8 cellular contexts compared by ENCODE assay signal in the genomic region with DNA sequence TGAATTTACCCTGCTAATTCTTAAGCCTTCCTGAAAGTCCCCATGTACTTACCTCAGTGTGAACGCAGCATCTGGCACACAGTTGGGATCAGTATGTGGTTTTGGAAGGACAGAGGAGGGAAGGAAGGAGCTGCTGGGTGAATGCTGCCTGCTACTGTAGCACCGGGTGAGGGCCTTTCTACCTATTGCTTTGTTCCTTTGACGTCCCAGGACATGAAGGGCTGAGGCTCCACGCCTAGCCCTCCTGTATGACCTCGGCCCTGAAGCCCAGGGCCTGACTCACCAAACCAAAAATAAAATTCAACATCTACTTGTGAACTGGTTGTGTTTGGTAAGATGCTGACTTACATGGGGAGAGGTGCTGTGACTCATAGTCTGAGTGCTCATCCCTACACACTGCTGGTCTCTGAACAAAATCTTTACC. TPM values are rescaled to one million over a fixed set of nuclear protein-coding genes. Genes with fewer than 3 reads are reported as not detected.
DNase-seq lines count a peak whose midpoint lies in the region; ATAC-seq and TF ChIP-seq lines count a peak whose summit lies in the region.

No MANE protein-coding gene starts in this region.

- TF ChIP-seq CTCF in cardiac fibroblast (IDR thresholded peaks at IDR 0.05; ENCODE audit: low read depth, low read length) (no peak), osteocyte (IDR thresholded peaks at IDR 0.05) (no peak)

- ATAC-seq in GM18520 (IDR thresholded peaks at IDR 0.05; ENCODE audit: unreplicated experiment) (peak; percentile 40), HG03571 (IDR thresholded peaks at IDR 0.05; ENCODE audit: unreplicated experiment) (no peak), HG02623 (IDR thresholded peaks at IDR 0.05; ENCODE audit: unreplicated experiment) (no peak)

- DNase-seq in M059J (ENCODE audit: low read depth) (peak; percentile 96), cardiac fibroblast (ENCODE audit: low read depth in 2 of 2) (peak; percentile 64 to 92), osteocyte (ENCODE audit: extremely low spot score, unreplicated experiment) (no peak), NCI-H774 (lab: John Stamatoyannopoulos, UW) (no peak)
- DNase-seq in activated CD4-positive, CD25-positive, alpha-beta regulatory T cell (lab: John Stamatoyannopoulos, UW) = no peak

- H3K9me3 Mint-ChIP-seq in osteocyte (ENCODE audit: unreplicated experiment) = no peaks in the 10 kb centered on the region

- no peak overlapping the region for H3K4me3 Mint-ChIP-seq in osteocyte (ENCODE audit: unreplicated experiment)

- H3K27me3 Mint-ChIP-seq in osteocyte (ENCODE audit: unreplicated experiment) = no peaks in the 10 kb centered on the region

- H3K4me1 Mint-ChIP-seq in osteocyte (ENCODE audit: unreplicated experiment) = peaks cover 77% of the 10 kb centered on the region

- H3K36me3 Mint-ChIP-seq in osteocyte (ENCODE audit: unreplicated experiment) = peaks cover 11% of the 10 kb centered on the region

- H3K4me3 ChIP-seq in cardiac fibroblast (replicated peaks in 1 of 2; ENCODE audit: low read depth in 2 of 2, low read length in 2 of 2) = peak overlapping the region in 1 of 2 donors; percentile 21

- H3K27ac Mint-ChIP-seq in osteocyte (ENCODE audit: unreplicated experiment) = peak overlapping the region; percentile 81

RNA-seq across cellular contexts. Expression of a gene that starts 51.1 kb away (rescaled TPM):
- 8.3 and 18.2 TPM in 2 replicates for total RNA-seq in M059J (2014; rRNA removed; shearing (Covaris generic))
- 78.1 and 82.7 TPM in 2 replicates for total RNA-seq in osteocyte

Comparison
In these comparisons a context has a peak if more than half of its experiments do, and no peak if none do; other contexts are left out.
1. DNase-seq: peak in M059J (single experiment) and cardiac fibroblast (2 of 2); none in osteocyte (single experiment), NCI-H774 (single experiment) and activated CD4-positive, CD25-positive, alpha-beta regulatory T cell (0 of 4).